In the genomic region with DNA sequence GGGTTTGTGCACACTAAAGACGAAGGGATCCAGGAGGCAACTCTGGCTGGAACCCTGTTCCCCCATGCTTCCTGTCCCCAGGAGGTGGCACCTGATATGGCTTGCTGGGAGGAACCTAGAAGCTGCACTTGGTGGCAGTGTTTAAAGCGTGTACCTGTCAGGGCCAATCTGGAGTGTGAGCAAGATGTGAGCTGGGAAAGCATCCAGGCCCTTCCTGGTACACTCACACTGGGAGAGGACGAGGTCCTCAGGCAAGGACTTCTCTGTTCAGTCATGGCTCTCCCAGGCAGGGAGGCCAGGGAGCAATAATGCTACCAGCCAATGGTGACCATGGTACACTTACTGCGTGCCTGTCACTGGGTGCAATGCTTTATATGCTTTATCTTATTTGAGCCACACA, we compare ENCODE assay signal across 29 cellular contexts.
"Had no signal": no experiment of that assay in that cellular context is flagged by ENCODE, and none has a peak within 500 bp of the region (broad histone marks: within the 10 kb centered on the region; RNA-seq: fewer than 3 reads in every experiment).

No MANE protein-coding gene starts in this region.

- H3K9me3 Mint-ChIP-seq: activated CD4-positive, alpha-beta memory T cell treated with anti-CD3 and anti-CD28 coated beads for 36 hours; activated naive CD4-positive, alpha-beta T cell treated with anti-CD3 and anti-CD28 coated beads, Interleukin-2, amount 10 ng/mL, durations not matched to agents 7 days and 5 days; activated naive CD8-positive, alpha-beta T cell treated with anti-CD3 and anti-CD28 coated beads, Interleukin-2, amount 10 ng/mL, durations not matched to agents 7 days and 5 days; activated T-cell treated with anti-CD3 and anti-CD28 coated beads, Interleukin-2, amount 50 U/mL, for 24 hours; central memory CD8-positive, alpha-beta T cell; natural killer cell; stimulated activated memory B cell treated with anti-CD40 and anti-IgM and Interleukin-4, amounts not matched to agents 10 μg/mL and 1 μg/mL and 100 μg/mL, for 72 hours had no signal

- DNase-seq: activated CD4-positive, alpha-beta memory T cell treated with anti-CD3 and anti-CD28 coated beads for 36 hours; activated CD4-positive, alpha-beta T cell treated with anti-CD3 and anti-CD28 coated beads for 48 hours; activated CD8-positive, alpha-beta memory T cell treated with anti-CD3 and anti-CD28 coated beads, Interleukin-2, amount 50 U/mL, for 4 hours; activated gamma-delta T cell; activated naive CD4-positive, alpha-beta T cell treated with anti-CD3 and anti-CD28 coated beads, Interleukin-2, amount 10 ng/mL, durations not matched to agents 7 days and 5 days; activated naive CD8-positive, alpha-beta T cell treated with anti-CD3 and anti-CD28 coated beads, Interleukin-2, amount 10 ng/mL, durations not matched to agents 7 days and 5 days; activated T-cell treated with anti-CD3 and anti-CD28 coated beads, Interleukin-2, amount 50 U/mL, for 24 hours; brain microvascular endothelial cell; colonic mucosa; effector CD8-positive, alpha-beta T cell; gastrocnemius medialis; hippocampal formation; kidney; left colon; lower lobe of right lung; mesenchymal stem cell; natural killer cell; stimulated activated CD4-positive, alpha-beta T cell treated with anti-CD3 and anti-CD28 coated beads, Interleukin-1b, Interleukin-23, amount 100 ng/mL, for 48 hours; stimulated activated CD4-positive, alpha-beta T cell treated with anti-CD3 and anti-CD28 coated beads, Interleukin-4, amount 100 ng/mL, for 4 hours; stimulated activated CD8-positive, alpha-beta memory T cell treated with anti-CD3 and anti-CD28 coated beads, Interleukin-4, amount 100 ng/mL, for 48 hours; tibial artery had no signal

- H3K9me3 ChIP-seq: ascending aorta, colonic mucosa, gastrocnemius medialis, lower lobe of right lung, right lobe of liver, suprapubic skin, tibial artery had no signal

- H3K36me3 ChIP-seq: ascending aorta, brain microvascular endothelial cell, colonic mucosa, gastrocnemius medialis, lower lobe of right lung, neural progenitor cell, right lobe of liver, suprapubic skin, tibial artery had no signal

- ATAC-seq: gastrocnemius medialis; left colon; lower lobe of right lung; natural killer cell; right lobe of liver; stimulated activated memory B cell treated with anti-CD40 and anti-IgM and Interleukin-4, amounts not matched to agents 10 μg/mL and 1 μg/mL and 100 μg/mL, for 72 hours had no signal

- H3K27ac Mint-ChIP-seq: activated CD4-positive, alpha-beta memory T cell treated with anti-CD3 and anti-CD28 coated beads for 36 hours; activated naive CD4-positive, alpha-beta T cell treated with anti-CD3 and anti-CD28 coated beads, Interleukin-2, amount 10 ng/mL, durations not matched to agents 7 days and 5 days; activated naive CD8-positive, alpha-beta T cell treated with anti-CD3 and anti-CD28 coated beads, Interleukin-2, amount 10 ng/mL, durations not matched to agents 7 days and 5 days; activated T-cell treated with anti-CD3 and anti-CD28 coated beads, Interleukin-2, amount 50 U/mL, for 24 hours; natural killer cell; stimulated activated memory B cell treated with anti-CD40 and anti-IgM and Interleukin-4, amounts not matched to agents 10 μg/mL and 1 μg/mL and 100 μg/mL, for 72 hours had no signal

- H3K4me1 Mint-ChIP-seq: activated naive CD4-positive, alpha-beta T cell treated with anti-CD3 and anti-CD28 coated beads, Interleukin-2, amount 10 ng/mL, durations not matched to agents 7 days and 5 days; activated naive CD8-positive, alpha-beta T cell treated with anti-CD3 and anti-CD28 coated beads, Interleukin-2, amount 10 ng/mL, durations not matched to agents 7 days and 5 days; central memory CD8-positive, alpha-beta T cell; natural killer cell; stimulated activated memory B cell treated with anti-CD40 and anti-IgM and Interleukin-4, amounts not matched to agents 10 μg/mL and 1 μg/mL and 100 μg/mL, for 72 hours had no signal

- H3K27me3 ChIP-seq: ascending aorta, colonic mucosa, gastrocnemius medialis, right lobe of liver had no signal

- H3K4me1 ChIP-seq: ascending aorta, lower lobe of right lung had no signal

- H3K4me3 Mint-ChIP-seq: activated CD4-positive, alpha-beta memory T cell treated with anti-CD3 and anti-CD28 coated beads for 36 hours; activated naive CD4-positive, alpha-beta T cell treated with anti-CD3 and anti-CD28 coated beads, Interleukin-2, amount 10 ng/mL, durations not matched to agents 7 days and 5 days; activated naive CD8-positive, alpha-beta T cell treated with anti-CD3 and anti-CD28 coated beads, Interleukin-2, amount 10 ng/mL, durations not matched to agents 7 days and 5 days; activated T-cell treated with anti-CD3 and anti-CD28 coated beads, Interleukin-2, amount 50 U/mL, for 24 hours; central memory CD8-positive, alpha-beta T cell; natural killer cell; neural progenitor cell; stimulated activated memory B cell treated with anti-CD40 and anti-IgM and Interleukin-4, amounts not matched to agents 10 μg/mL and 1 μg/mL and 100 μg/mL, for 72 hours had no signal

- H3K27ac ChIP-seq: ascending aorta, brain microvascular endothelial cell, colonic mucosa, gastrocnemius medialis, lower lobe of right lung, neural progenitor cell, right lobe of liver, suprapubic skin, tibial artery, VCaP had no signal

- H3K4me3 ChIP-seq: ascending aorta, colonic mucosa, gastrocnemius medialis, lower lobe of right lung, neural progenitor cell, right lobe of liver, skin epidermis, suprapubic skin, tibial artery had no signal
